ENCODE assay signal across 20 cellular contexts in the genomic region with DNA sequence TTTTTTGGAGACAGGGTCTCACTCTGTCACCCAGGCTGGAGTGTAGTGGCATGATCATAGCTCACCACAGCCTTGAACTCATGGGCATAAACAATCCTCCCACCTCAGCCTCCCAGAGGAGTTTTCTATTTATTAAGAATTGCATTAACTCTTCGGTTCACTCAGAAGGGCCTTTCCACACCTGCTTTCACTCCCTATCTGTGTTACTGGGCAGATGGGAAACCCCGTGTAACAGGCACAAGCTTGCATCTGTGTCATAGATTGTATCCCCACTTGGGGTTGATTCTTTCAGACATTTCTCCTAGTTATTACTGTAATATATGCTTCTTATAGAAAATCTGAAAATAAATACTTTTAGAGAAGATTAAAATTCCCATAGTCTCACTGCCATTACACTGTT. TPM values are rescaled to one million over a fixed set of nuclear protein-coding genes. Genes with fewer than 3 reads are reported as not detected.
DNase-seq lines count a peak whose midpoint lies in the region; ATAC-seq and TF ChIP-seq lines count a peak whose summit lies in the region.
"Had no signal": no experiment of that assay in that cellular context is flagged by ENCODE, and none has a peak within 500 bp of the region (broad histone marks: within the 10 kb centered on the region; RNA-seq: fewer than 3 reads in every experiment).

No MANE protein-coding gene starts in this region.

- ATAC-seq in HG02610 (IDR thresholded peaks at IDR 0.05; ENCODE audit: unreplicated experiment) (peak; percentile 55), HG03432 (IDR thresholded peaks at IDR 0.05; ENCODE audit: unreplicated experiment) (peak; percentile 46), GM19397 (IDR thresholded peaks at IDR 0.05; ENCODE audit: unreplicated experiment) (no peak), GM18498 (IDR thresholded peaks at IDR 0.05; ENCODE audit: unreplicated experiment) (no peak)
- ATAC-seq: HCT116 had no signal

- CTCF ChIA-PET in activated CD4-positive, alpha-beta memory T cell treated with anti-CD3 and anti-CD28 coated beads for 36 hours (lab: Charles Lee), result no interaction called here
- CTCF ChIA-PET in activated CD4-positive, alpha-beta memory T cell treated with anti-CD3 and anti-CD28 coated beads, Interleukin-2, amount 10 ng/mL, durations not matched to agents 7 days and 5 days (lab: Charles Lee), result interaction anchor here (0.8 to 1.9 kb wide), 2 partner anchors 20 to 99 kb away, joined by 3 to 5 read pairs; no protein-coding TSS in a partner anchor

- POLR2A ChIA-PET in activated CD4-positive, alpha-beta memory T cell treated with anti-CD3 and anti-CD28 coated beads for 36 hours (lab: Charles Lee), result no interaction called here
- POLR2A ChIA-PET in activated CD4-positive, alpha-beta memory T cell treated with anti-CD3 and anti-CD28 coated beads, Interleukin-2, amount 10 ng/mL, durations not matched to agents 7 days and 5 days (lab: Charles Lee), result interaction anchor here (1.2 kb wide), 1 partner anchor 36 kb away, joined by 4 read pairs; no protein-coding TSS in a partner anchor

- no peaks in the 10 kb centered on the region for H3K9me3 Mint-ChIP-seq in activated CD4-positive, alpha-beta memory T cell treated with anti-CD3 and anti-CD28 coated beads for 36 hours
- H3K9me3 Mint-ChIP-seq in activated CD4-positive, alpha-beta memory T cell treated with anti-CD3 and anti-CD28 coated beads, Interleukin-2, amount 10 ng/mL, durations not matched to agents 7 days and 5 days, result no peaks in the 10 kb centered on the region
- no peaks in the 10 kb centered on the region for H3K9me3 Mint-ChIP-seq in osteocyte (ENCODE audit: unreplicated experiment)
- H3K9me3 Mint-ChIP-seq: CD8-positive, alpha-beta memory T cell had no signal

- intact Hi-C loops in activated CD4-positive, alpha-beta memory T cell treated with anti-CD3 and anti-CD28 coated beads for 36 hours (cut with micrococcal nuclease), result no loop called here

- no peak for TF ChIP-seq CTCF in osteocyte (IDR thresholded peaks at IDR 0.05)

- H3K4me1 Mint-ChIP-seq in activated CD4-positive, alpha-beta memory T cell treated with anti-CD3 and anti-CD28 coated beads for 36 hours (ENCODE audit: low read depth), result peaks cover 27% of the 10 kb centered on the region
- peaks cover 23% of the 10 kb centered on the region for H3K4me1 Mint-ChIP-seq in activated CD4-positive, alpha-beta memory T cell treated with anti-CD3 and anti-CD28 coated beads, Interleukin-2, amount 10 ng/mL, durations not matched to agents 7 days and 5 days
- peaks cover 5% of the 10 kb centered on the region for H3K4me1 Mint-ChIP-seq in osteocyte (ENCODE audit: unreplicated experiment)

- peak; percentile 18 for DNase-seq in activated CD4-positive, alpha-beta memory T cell treated with anti-CD3 and anti-CD28 coated beads for 36 hours
- DNase-seq in activated CD4-positive, alpha-beta memory T cell treated with anti-CD3 and anti-CD28 coated beads, Interleukin-2, amount 10 ng/mL, durations not matched to agents 7 days and 5 days, result no peak
- DNase-seq in osteocyte (ENCODE audit: extremely low spot score, unreplicated experiment), result no peak
- DNase-seq: AML-193; Calu3; CD8-positive, alpha-beta memory T cell; DMS153; IMR-90; NCI-H1105 treated with DMSO at 0.1 percent for 48 hours; NCI-H2029 treated with DMSO at 0.1 percent for 48 hours; NCI-H226; NCI-H510A treated with DMSO at 0.1 percent for 48 hours; NCI-H774; NK-92 treated with Interleukin-12 subunit alpha and Interleukin-12 subunit beta, amount 100 ng/mL, for 24 hours; SHP77 treated with DMSO at 0.1 percent for 48 hours had no signal

- no peak overlapping the region for H3K4me3 Mint-ChIP-seq in activated CD4-positive, alpha-beta memory T cell treated with anti-CD3 and anti-CD28 coated beads for 36 hours
- H3K4me3 Mint-ChIP-seq in activated CD4-positive, alpha-beta memory T cell treated with anti-CD3 and anti-CD28 coated beads, Interleukin-2, amount 10 ng/mL, durations not matched to agents 7 days and 5 days, result no peak overlapping the region
- H3K4me3 Mint-ChIP-seq in osteocyte (ENCODE audit: unreplicated experiment), result no peak overlapping the region
- H3K4me3 Mint-ChIP-seq: CD8-positive, alpha-beta memory T cell had no signal

- peaks cover 58% of the 10 kb centered on the region for H3K36me3 Mint-ChIP-seq in activated CD4-positive, alpha-beta memory T cell treated with anti-CD3 and anti-CD28 coated beads for 36 hours
- peaks cover 60% of the 10 kb centered on the region for H3K36me3 Mint-ChIP-seq in activated CD4-positive, alpha-beta memory T cell treated with anti-CD3 and anti-CD28 coated beads, Interleukin-2, amount 10 ng/mL, durations not matched to agents 7 days and 5 days (ENCODE audit: low read depth)
- H3K36me3 Mint-ChIP-seq in osteocyte (ENCODE audit: unreplicated experiment), result peaks cover 47% of the 10 kb centered on the region

- no peaks in the 10 kb centered on the region for H3K27me3 Mint-ChIP-seq in activated CD4-positive, alpha-beta memory T cell treated with anti-CD3 and anti-CD28 coated beads for 36 hours
- H3K27me3 Mint-ChIP-seq in activated CD4-positive, alpha-beta memory T cell treated with anti-CD3 and anti-CD28 coated beads, Interleukin-2, amount 10 ng/mL, durations not matched to agents 7 days and 5 days, result no peaks in the 10 kb centered on the region
- no peaks in the 10 kb centered on the region for H3K27me3 Mint-ChIP-seq in osteocyte (ENCODE audit: unreplicated experiment)
- H3K27me3 Mint-ChIP-seq: CD8-positive, alpha-beta memory T cell had no signal

- no peak overlapping the region for H3K27ac Mint-ChIP-seq in activated CD4-positive, alpha-beta memory T cell treated with anti-CD3 and anti-CD28 coated beads for 36 hours
- H3K27ac Mint-ChIP-seq in activated CD4-positive, alpha-beta memory T cell treated with anti-CD3 and anti-CD28 coated beads, Interleukin-2, amount 10 ng/mL, durations not matched to agents 7 days and 5 days, result no peak overlapping the region
- H3K27ac Mint-ChIP-seq in osteocyte (ENCODE audit: unreplicated experiment), result no peak overlapping the region

RNA-seq across cellular contexts. Expression of gene STX2, which starts 38.7 kb away (rescaled TPM):
- 10 to 100 TPM; 18.1 to 22.8 TPM for total RNA-seq in activated CD4-positive, alpha-beta memory T cell treated with anti-CD3 and anti-CD28 coated beads for 36 hours
- 10 to 100 TPM; 22.4 to 23.0 TPM for total RNA-seq in activated CD4-positive, alpha-beta memory T cell treated with anti-CD3 and anti-CD28 coated beads, Interleukin-2, amount 10 ng/mL, durations not matched to agents 7 days and 5 days
- 32.0 and 36.5 TPM in 2 replicates for total RNA-seq in osteocyte

Comparison
In these comparisons a context has a peak if more than half of its experiments do, and no peak if none do; other contexts are left out.
1. ATAC-seq: peak in HG02610 (single experiment) and HG03432 (single experiment); none in GM19397 (single experiment) and GM18498 (single experiment).